ENCODE assay signal across 1 cellular context in genomic region chr1:116756092-116756491, GRCh38. TPM values are rescaled to one million over a fixed set of nuclear protein-coding genes. Genes with fewer than 3 reads are reported as not detected.
"Had no signal": no experiment of that assay in that cellular context is flagged by ENCODE, and none has a peak within 500 bp of the region (broad histone marks: within the 10 kb centered on the region; RNA-seq: fewer than 3 reads in every experiment).

No MANE protein-coding gene starts in this region.

RNA-seq across cellular contexts. Expression of gene CD2, which starts 1.9 kb away (rescaled TPM):
- total RNA-seq: RPMI7951 had no signal
